Comparison of ENCODE assay signal across 25 cellular contexts in genomic region chr4:77177196-77177595, GRCh38. TPM values are rescaled to one million over a fixed set of nuclear protein-coding genes. Genes with fewer than 3 reads are reported as not detected.
DNase-seq lines count a peak whose midpoint lies in the region; ATAC-seq and TF ChIP-seq lines count a peak whose summit lies in the region.
"Had no signal": no experiment of that assay in that cellular context is flagged by ENCODE, and none has a peak within 500 bp of the region (broad histone marks: within the 10 kb centered on the region; RNA-seq: fewer than 3 reads in every experiment).

No MANE protein-coding gene starts in this region.

- DNase-seq in HAP-1 (ENCODE audit: low spot score in 2 of 2) = peak; percentile 35 to 42
- DNase-seq in ecto neural progenitor cell (ENCODE audit: low spot score) = peak; percentile 82
- peak; percentile 89 for DNase-seq in myocyte (ENCODE audit: low read depth)
- no peak for DNase-seq in dorsolateral prefrontal cortex
- DNase-seq in cardiac septum (ENCODE audit: low spot score) = no peak
- no peak for DNase-seq in GF-D8 (lab: John Stamatoyannopoulos, UW)
- DNase-seq: activated CD4-positive, alpha-beta T cell treated with anti-CD3 and anti-CD28 coated beads for 48 hours; activated T-cell treated with anti-CD3 and anti-CD28 coated beads, Interleukin-2, amount 50 U/mL, for 24 hours; body of pancreas; C1 segment of cervical spinal cord; effector memory CD4-positive, alpha-beta T cell; KBM-7; midbrain; NCI-H1436 treated with DMSO at 0.1 percent for 48 hours; NCI-H774; nephron progenitor cell; OCI-M1; sigmoid colon; substantia nigra; T-helper 2 cell had no signal

- H3K27me3 ChIP-seq in HAP-1 (ENCODE audit: low read depth) (no peaks in the 10 kb centered on the region), dorsolateral prefrontal cortex (no peaks in the 10 kb centered on the region)
- H3K27me3 ChIP-seq: body of pancreas, esophagus muscularis mucosa, gastroesophageal sphincter, sigmoid colon had no signal

- no peaks in the 10 kb centered on the region for H3K9me3 ChIP-seq in HAP-1
- H3K9me3 ChIP-seq: body of pancreas, esophagus muscularis mucosa, gastroesophageal sphincter, sigmoid colon had no signal

- no peaks in the 10 kb centered on the region for H3K27me3 Mint-ChIP-seq in stimulated activated memory B cell treated with anti-CD40 and anti-IgM and Interleukin-4, amounts not matched to agents 10 μg/mL and 1 μg/mL and 100 μg/mL, for 72 hours

- intact Hi-C loops in dorsolateral prefrontal cortex (cut with DNase I) (no loop called here), cardiac septum (cut with DNase I) (no loop called here)

- H3K27ac ChIP-seq in dorsolateral prefrontal cortex = no peak overlapping the region
- H3K27ac ChIP-seq: body of pancreas, esophagus muscularis mucosa, gastroesophageal sphincter, sigmoid colon had no signal

- no peaks in the 10 kb centered on the region for H3K9me3 Mint-ChIP-seq in stimulated activated memory B cell treated with anti-CD40 and anti-IgM and Interleukin-4, amounts not matched to agents 10 μg/mL and 1 μg/mL and 100 μg/mL, for 72 hours
- H3K9me3 Mint-ChIP-seq: activated T-cell treated with anti-CD3 and anti-CD28 coated beads, Interleukin-2, amount 50 U/mL, for 24 hours; nephron progenitor cell had no signal

- no peak overlapping the region for H3K27ac Mint-ChIP-seq in stimulated activated memory B cell treated with anti-CD40 and anti-IgM and Interleukin-4, amounts not matched to agents 10 μg/mL and 1 μg/mL and 100 μg/mL, for 72 hours
- H3K27ac Mint-ChIP-seq: activated T-cell treated with anti-CD3 and anti-CD28 coated beads, Interleukin-2, amount 50 U/mL, for 24 hours; nephron progenitor cell; progenitor cell of endocrine pancreas had no signal

- no peaks in the 10 kb centered on the region for H3K36me3 ChIP-seq in HAP-1 (replicated peaks)
- H3K36me3 ChIP-seq: esophagus muscularis mucosa, gastroesophageal sphincter, sigmoid colon had no signal

- in situ Hi-C loops in HAP-1 (cut with MboI; ENCODE audit: low sequenced_read_pairs) = no loop called here

- H3K4me1 ChIP-seq in HAP-1 = no peaks in the 10 kb centered on the region
- H3K4me1 ChIP-seq: body of pancreas, esophagus muscularis mucosa, gastroesophageal sphincter, sigmoid colon had no signal

- TF ChIP-seq CTCF in dorsolateral prefrontal cortex (IDR thresholded peaks at IDR 0.05 in 54 of 56, conservative IDR thresholded peaks at IDR 0.05 in 2 of 56; ENCODE audit: low read depth in 1 of 56, partially characterized antibody in 56 of 56) = no peak

- no peak overlapping the region for H3K4me3 Mint-ChIP-seq in stimulated activated memory B cell treated with anti-CD40 and anti-IgM and Interleukin-4, amounts not matched to agents 10 μg/mL and 1 μg/mL and 100 μg/mL, for 72 hours
- H3K4me3 Mint-ChIP-seq: activated T-cell treated with anti-CD3 and anti-CD28 coated beads, Interleukin-2, amount 50 U/mL, for 24 hours; nephron progenitor cell had no signal

- H3K4me1 Mint-ChIP-seq in stimulated activated memory B cell treated with anti-CD40 and anti-IgM and Interleukin-4, amounts not matched to agents 10 μg/mL and 1 μg/mL and 100 μg/mL, for 72 hours = no peaks in the 10 kb centered on the region

- H3K4me3 ChIP-seq in HAP-1 = no peak overlapping the region
- no peak overlapping the region for H3K4me3 ChIP-seq in dorsolateral prefrontal cortex
- H3K4me3 ChIP-seq: body of pancreas, esophagus muscularis mucosa, gastroesophageal sphincter, sigmoid colon had no signal

- peaks cover 5% of the 10 kb centered on the region for H3K36me3 Mint-ChIP-seq in stimulated activated memory B cell treated with anti-CD40 and anti-IgM and Interleukin-4, amounts not matched to agents 10 μg/mL and 1 μg/mL and 100 μg/mL, for 72 hours

- ATAC-seq in stimulated activated memory B cell treated with anti-CD40 and anti-IgM and Interleukin-4, amounts not matched to agents 10 μg/mL and 1 μg/mL and 100 μg/mL, for 72 hours = peak; percentile 53
- ATAC-seq: body of pancreas, gastroesophageal sphincter, SK-N-SH treated with all-trans-retinoic acid at 6 μM for 48 hours had no signal

RNA-seq across cellular contexts. Expression of gene CCNG2, which starts 20.2 kb away (rescaled TPM):
- total RNA-seq in myocyte (63.9 and 65.9 TPM in 2 replicates), dorsolateral prefrontal cortex (10 to 100 TPM; 26.7 to 72.3 (median 49.5) TPM), cardiac septum (10.5 TPM)
- 43.3 TPM for polyA plus RNA-seq in myocyte (2012)

Comparison
In these comparisons a context has a peak if more than half of its experiments do, and no peak if none do; other contexts are left out.
1. DNase-seq: peak in HAP-1 (2 of 2), ecto neural progenitor cell (single experiment) and myocyte (single experiment); none in dorsolateral prefrontal cortex (0 of 10), cardiac septum (single experiment) and GF-D8 (single experiment).